9 cellular contexts compared by ENCODE assay signal in genomic region chr17:21295036-21295952, GRCh38. TPM values are rescaled to one million over a fixed set of nuclear protein-coding genes. Genes with fewer than 3 reads are reported as not detected.
DNase-seq lines count a peak whose midpoint lies in the region; ATAC-seq and TF ChIP-seq lines count a peak whose summit lies in the region.
"Had no signal": no experiment of that assay in that cellular context is flagged by ENCODE, and none has a peak within 500 bp of the region (broad histone marks: within the 10 kb centered on the region; RNA-seq: fewer than 3 reads in every experiment).

No MANE protein-coding gene starts in this region.

- no peak for ATAC-seq in stimulated activated naive CD8-positive, alpha-beta T cell treated with anti-CD3 and anti-CD28 coated beads, Interleukin-15, Interleukin-2, amounts not matched to agents 100 U/mL and 50 U/mL, for 24 hours
- peak; percentile 61 for ATAC-seq in left lung
- no peak for ATAC-seq in GM21528 (IDR thresholded peaks at IDR 0.05; ENCODE audit: low FRiP score, unreplicated experiment)

- peaks cover 45% of the 10 kb centered on the region for H3K36me3 Mint-ChIP-seq in stimulated activated naive CD8-positive, alpha-beta T cell treated with anti-CD3 and anti-CD28 coated beads, Interleukin-15, Interleukin-2, amounts not matched to agents 100 ng/mL and 50 ng/mL, for 24 hours (ENCODE audit: low read depth)

- H4K20me1 ChIP-seq in mammary epithelial cell (ENCODE audit: insufficient read depth, low read length) = no peaks in the 10 kb centered on the region

- H3K36me3 ChIP-seq in mammary epithelial cell (ENCODE audit: insufficient read depth, low read length) (no peaks in the 10 kb centered on the region), left lung (peaks cover 0 to 49% of the 10 kb centered on the region in 2 donors), tibial artery (peaks cover 12 to 43% (median 29%) of the 10 kb centered on the region in 3 donors)

- no peak overlapping the region for H3K4me2 ChIP-seq in mammary epithelial cell (ENCODE audit: insufficient read depth, low read depth, low read length)

- dilution Hi-C loops in mammary epithelial cell (cut with HindIII; ENCODE audit: low sequenced_read_pairs) = no loop called here

- H3K79me2 ChIP-seq in mammary epithelial cell (ENCODE audit: insufficient read depth, low read length) = peaks cover 81% of the 10 kb centered on the region

- no peak for DNase-seq in stimulated activated naive CD8-positive, alpha-beta T cell treated with anti-CD3 and anti-CD28 coated beads, Interleukin-15, Interleukin-2, amounts not matched to agents 100 U/mL and 50 U/mL, for 24 hours
- peak; percentile 63 for DNase-seq in mammary epithelial cell
- peak in 1 of 2 donors; percentile 84 for DNase-seq in left lung
- DNase-seq in NK-92 treated with Interleukin-12 subunit alpha and Interleukin-12 subunit beta, amount 100 ng/mL, for 24 hours (lab: John Stamatoyannopoulos, UW) = no peak
- no peak for DNase-seq in tibial artery
- DNase-seq in NCI-H526 treated with DMSO at 0.1 percent for 48 hours (lab: John Stamatoyannopoulos, UW) = no peak
- DNase-seq: occipital lobe had no signal

- H3K4me1 ChIP-seq in mammary epithelial cell (ENCODE audit: insufficient read depth, low read length) = peaks cover under 1% of the 10 kb centered on the region
- H3K4me1 ChIP-seq in left lung = peaks cover 0 to 11% of the 10 kb centered on the region in 2 donors
- H3K4me1 ChIP-seq in tibial artery = peaks cover 0 to 45% (median 22%) of the 10 kb centered on the region in 4 donors

- H3K9me3 ChIP-seq in mammary epithelial cell (replicated peaks; ENCODE audit: insufficient read depth, low read length) = no peaks in the 10 kb centered on the region
- H3K9me3 ChIP-seq in left lung = no peaks in the 10 kb centered on the region
- no peaks in the 10 kb centered on the region for H3K9me3 ChIP-seq in tibial artery

- H3K4me3 ChIP-seq in mammary epithelial cell (replicated peaks in 1 of 3; ENCODE audit: insufficient read depth in 1 of 3, low read depth in 2 of 3, low read length in 3 of 3) = no peak overlapping the region
- no peak overlapping the region for H3K4me3 ChIP-seq in left lung
- H3K4me3 ChIP-seq in tibial artery = no peak overlapping the region

- no peaks in the 10 kb centered on the region for H3K27me3 ChIP-seq in mammary epithelial cell (ENCODE audit: insufficient read depth, low read length)
- H3K27me3 ChIP-seq in left lung = peaks cover 0 to 4% of the 10 kb centered on the region in 2 donors
- no peaks in the 10 kb centered on the region for H3K27me3 ChIP-seq in tibial artery

- H3K9ac ChIP-seq in mammary epithelial cell (ENCODE audit: insufficient read depth, low read length) = no peak overlapping the region

- H3K27ac ChIP-seq in mammary epithelial cell (ENCODE audit: insufficient read depth, low read depth, low read length) = no peak overlapping the region
- no peak overlapping the region for H3K27ac ChIP-seq in left lung
- peak overlapping the region in 1 of 2 donors; percentile 20 for H3K27ac ChIP-seq in tibial artery

- H3K4me3 Mint-ChIP-seq in stimulated activated naive CD8-positive, alpha-beta T cell treated with anti-CD3 and anti-CD28 coated beads, Interleukin-15, Interleukin-2, amounts not matched to agents 100 ng/mL and 50 ng/mL, for 24 hours = no peak overlapping the region

- no TSS peak for BruUV-seq in mammary epithelial cell (replicated peaks; lab: Mats Ljungman, UMichigan)

- CTCF ChIA-PET in mammary epithelial cell (lab: Charles Lee; ENCODE audit: low non-redundant PET) = no interaction called here

- H3K4me1 Mint-ChIP-seq in stimulated activated naive CD8-positive, alpha-beta T cell treated with anti-CD3 and anti-CD28 coated beads, Interleukin-15, Interleukin-2, amounts not matched to agents 100 ng/mL and 50 ng/mL, for 24 hours (ENCODE audit: low read depth) = peaks cover 38% of the 10 kb centered on the region

- TF ChIP-seq CTCF in mammary epithelial cell (conservative IDR thresholded peaks at IDR 0.05 in 1 of 2, IDR thresholded peaks at IDR 0.05 in 1 of 2; ENCODE audit: extremely low read depth in 1 of 2, insufficient read depth in 1 of 2, low read depth in 1 of 2, low read length in 2 of 2) (no peak), left lung (IDR thresholded peaks at IDR 0.05) (no peak), tibial artery (IDR thresholded peaks at IDR 0.05) (no peak)

- in situ Hi-C loops in mammary epithelial cell (cut with MboI; ENCODE audit: low sequenced_read_pairs in 2 of 2) = no loop called here

- 58% methylated on average over 19 of the region's 19 CpGs for WGBS in mammary epithelial cell (ENCODE audit: low coverage, missing lambda C conversion rate)

- H2AFZ ChIP-seq in mammary epithelial cell (ENCODE audit: low read depth, low read length) = no peak overlapping the region

- peak overlapping the region; percentile 49 for H3K27ac Mint-ChIP-seq in stimulated activated naive CD8-positive, alpha-beta T cell treated with anti-CD3 and anti-CD28 coated beads, Interleukin-15, Interleukin-2, amounts not matched to agents 100 ng/mL and 50 ng/mL, for 24 hours

- no peaks in the 10 kb centered on the region for H3K27me3 Mint-ChIP-seq in stimulated activated naive CD8-positive, alpha-beta T cell treated with anti-CD3 and anti-CD28 coated beads, Interleukin-15, Interleukin-2, amounts not matched to agents 100 ng/mL and 50 ng/mL, for 24 hours

- intact Hi-C loops in mammary epithelial cell (cut with micrococcal nuclease) (no loop called here), left lung (cut with DNase I) (no loop called here), tibial artery (cut with DNase I; ENCODE audit: low total_unique reads) (no loop called here)

- no peaks in the 10 kb centered on the region for H3K9me3 Mint-ChIP-seq in stimulated activated naive CD8-positive, alpha-beta T cell treated with anti-CD3 and anti-CD28 coated beads, Interleukin-15, Interleukin-2, amounts not matched to agents 100 ng/mL and 50 ng/mL, for 24 hours

RNA-seq across cellular contexts. Expression of gene MAP2K3, which starts 10.8 kb away (rescaled TPM):
- total RNA-seq in mammary epithelial cell (10 to 100 TPM; 14.2 to 57.6 TPM), left lung (100 to 1,000 TPM in 1 of 2 donors, 10 to 100 TPM in 1; 62.5 to 101 TPM)
- 49.5 TPM for polyA plus RNA-seq in mammary epithelial cell
- 80.6 TPM for polyA minus RNA-seq in mammary epithelial cell

RNA-seq across cellular contexts. Expression of gene NATD1, which starts 42.1 kb away (rescaled TPM):
- total RNA-seq in mammary epithelial cell (10 to 100 TPM in 1 of 2 donors, 1 to 10 TPM in 1; 6.1 to 10.8 TPM), left lung (10 to 100 TPM in 1 of 2 donors, 1 to 10 TPM in 1; 7.4 to 16.9 TPM)
- polyA plus RNA-seq in mammary epithelial cell = 2.8 TPM
- 4.4 TPM for polyA minus RNA-seq in mammary epithelial cell
